In genomic region chr7:128876586-128876977, GRCh38 we compare ENCODE assay signal across 22 cellular contexts. TPM values are rescaled to one million over a fixed set of nuclear protein-coding genes. Genes with fewer than 3 reads are reported as not detected.
"Had no signal": no experiment of that assay in that cellular context is flagged by ENCODE, and none has a peak within 500 bp of the region (broad histone marks: within the 10 kb centered on the region; RNA-seq: fewer than 3 reads in every experiment).

No MANE protein-coding gene starts in this region.

- H3K4me2 ChIP-seq: hepatocyte had no signal

- H2AFZ ChIP-seq: hepatocyte had no signal

- H3K79me2 ChIP-seq: hepatocyte had no signal

- H3K27me3 ChIP-seq: breast epithelium, hepatocyte, right lobe of liver had no signal

- H3K4me3 ChIP-seq: breast epithelium, hepatocyte, left lung, psoas muscle, right lobe of liver had no signal

- DNase-seq: activated B cell treated with CpG ODN at 0.5 μM for 24 hours; activated CD4-positive, alpha-beta memory T cell treated with anti-CD3 and anti-CD28 coated beads, Interleukin-2, amount 10 ng/mL, durations not matched to agents 7 days and 5 days; activated CD4-positive, alpha-beta T cell treated with anti-CD3 and anti-CD28 coated beads for 48 hours; activated CD8-positive, alpha-beta memory T cell treated with anti-CD3 and anti-CD28 coated beads, Interleukin-2, amount 10 ng/mL, durations not matched to agents 7 days and 5 days; activated naive CD4-positive, alpha-beta T cell treated with anti-CD3 and anti-CD28 coated beads, Interleukin-2, amount 10 ng/mL, durations not matched to agents 7 days and 5 days; activated T-cell treated with anti-CD3 and anti-CD28 coated beads, Interleukin-2, amount 50 U/mL, for 1 hour; dermis blood vessel endothelial cell; effector memory CD8-positive, alpha-beta T cell; foreskin fibroblast; left lung; naive B cell; stimulated activated CD8-positive, alpha-beta memory T cell treated with anti-CD3 and anti-CD28 coated beads, Interleukin-4, amount 100 ng/mL, for 48 hours; stimulated activated naive CD4-positive, alpha-beta T cell; T-cell had no signal

- H3K27ac ChIP-seq: breast epithelium, hepatocyte, left lung, psoas muscle, right lobe of liver had no signal

- H3K9me3 ChIP-seq: breast epithelium, left lung, psoas muscle, right lobe of liver had no signal

- FAIRE-seq: astrocyte, islet of Langerhans, urothelium cell line had no signal

- H3K4me1 ChIP-seq: breast epithelium, left lung, right lobe of liver had no signal

- H3K36me3 ChIP-seq: breast epithelium, left lung, right lobe of liver had no signal

- ATAC-seq: activated CD8-positive, alpha-beta memory T cell treated with anti-CD3 and anti-CD28 coated beads, Interleukin-2, amount 10 ng/mL, durations not matched to agents 7 days and 5 days; effector memory CD8-positive, alpha-beta T cell; left lung; psoas muscle; right lobe of liver; SK-N-SH treated with all-trans-retinoic acid at 6 μM for 48 hours had no signal

RNA-seq across cellular contexts. Expression of gene FLNC, which starts 46.4 kb away (rescaled TPM):
- total RNA-seq: activated B cell treated with CpG ODN at 0.5 μM for 24 hours; activated CD4-positive, alpha-beta memory T cell treated with anti-CD3 and anti-CD28 coated beads, Interleukin-2, amount 10 ng/mL, durations not matched to agents 7 days and 5 days; activated CD8-positive, alpha-beta memory T cell treated with anti-CD3 and anti-CD28 coated beads, Interleukin-2, amount 10 ng/mL, durations not matched to agents 7 days and 5 days had no signal
